8 cellular contexts compared by ENCODE assay signal in genomic region chr5:155034145-155034744, GRCh38. TPM values are rescaled to one million over a fixed set of nuclear protein-coding genes. Genes with fewer than 3 reads are reported as not detected.
DNase-seq lines count a peak whose midpoint lies in the region; ATAC-seq and TF ChIP-seq lines count a peak whose summit lies in the region.
"Not testable (repeated sequence)": the region's sequence is repeated elsewhere in the genome, so short reads cannot be mapped to it uniquely, and the experiment has no call there.
"Had no signal": no experiment of that assay in that cellular context is flagged by ENCODE, and none has a peak within 500 bp of the region (broad histone marks: within the 10 kb centered on the region; RNA-seq: fewer than 3 reads in every experiment).

No MANE protein-coding gene starts in this region.

- not testable (repeated sequence) for H3K9me3 ChIP-seq in HEK293 (ENCODE audit: control insufficient read depth, insufficient read depth, low read depth, low read length); PC-3 (ENCODE audit: low read length)

- not testable (repeated sequence) for H3K4me3 ChIP-seq in HEK293 (ENCODE audit: low read depth, low read length); PC-3 (ENCODE audit: low read length)

- not testable (repeated sequence) for H3K27ac ChIP-seq in HEK293 (ENCODE audit: extremely low read depth, low read depth, low read length); PC-3 (ENCODE audit: low read length)

- POLR2A ChIA-PET in HEK293 (lab: Yijun Ruan, JAX); PC-3 (lab: Charles Lee; ENCODE audit: unreplicated experiment): not testable (repeated sequence)

- not testable (repeated sequence) for BruUV-seq in PC-3 (replicated peaks; lab: Mats Ljungman, UMichigan)

- not testable (repeated sequence) for H3K27me3 ChIP-seq in PC-3 (ENCODE audit: low read length)

- intact Hi-C loops in PC-3 (cut with micrococcal nuclease): not testable (repeated sequence)

- H3K9ac ChIP-seq in PC-3 (ENCODE audit: low read length): not testable (repeated sequence)

- H3K79me2 ChIP-seq in PC-3 (ENCODE audit: low read length): not testable (repeated sequence)

- not testable (repeated sequence) for H3K9me2 ChIP-seq in PC-3 (replicated peaks; ENCODE audit: low read length)

- H3F3A ChIP-seq in PC-3 (ENCODE audit: low read length, unreplicated experiment): not testable (repeated sequence)

- CTCF ChIA-PET in HEK293 (lab: Yijun Ruan, JAX); PC-3 (lab: Charles Lee): not testable (repeated sequence)

- DNase-seq in DMS53 (lab: John Stamatoyannopoulos, UW) (peak; percentile 26), PC-3 (peak; percentile 49), renal cortical epithelial cell (ENCODE audit: low read depth) (peak; percentile 5)

- H3K4me2 ChIP-seq in PC-3 (ENCODE audit: low read length): not testable (repeated sequence)

- ATAC-seq in PC-3: not testable (repeated sequence)

- H3K36me3 ChIP-seq in HEK293 (ENCODE audit: control insufficient read depth in 2 of 2, insufficient read depth in 1 of 2, low read length in 2 of 2); PC-3 (ENCODE audit: low read depth, low read length): not testable (repeated sequence)

- not testable (repeated sequence) for H3K4me1 ChIP-seq in HEK293 (ENCODE audit: control insufficient read depth, insufficient read depth, low read length); PC-3 (ENCODE audit: insufficient read depth, low read length)

- not testable (repeated sequence) for H4K20me1 ChIP-seq in PC-3 (ENCODE audit: low read length)

- H2AFZ ChIP-seq in PC-3 (ENCODE audit: low read length): not testable (repeated sequence)

- TF ChIP-seq CTCF in HEK293 (tag by site-specific recombination; IDR thresholded peaks at IDR 0.05); PC-3 (conservative IDR thresholded peaks at IDR 0.05; ENCODE audit: low read depth, low read length): not testable (repeated sequence)

TF ChIP-seq in HEK293, 187 proteins besides CTCF, POLR2A, EP300 and RAD21:
- TF ChIP-seq FEZF1 (tag by site-specific recombination; IDR thresholded peaks at IDR 0.05) (peak; percentile 52), SCRT2 (tag by site-specific recombination; IDR thresholded peaks at IDR 0.05) (peak; percentile 61)

RNA-seq across cellular contexts. Expression of gene KIF4B, which starts 20.7 kb away (rescaled TPM):
- not detected in 2 replicates for total RNA-seq in PC-3 (2014; rRNA removed)
- 0.05 TPM in 1 of 2 replicates, not detected in the other for total RNA-seq in renal cortical epithelial cell
- total RNA-seq: B cell; Calu3; CD4-positive, alpha-beta T cell; CD8-positive, alpha-beta T cell had no signal
